Comparison of ENCODE assay signal across 27 cellular contexts in the genomic region with DNA sequence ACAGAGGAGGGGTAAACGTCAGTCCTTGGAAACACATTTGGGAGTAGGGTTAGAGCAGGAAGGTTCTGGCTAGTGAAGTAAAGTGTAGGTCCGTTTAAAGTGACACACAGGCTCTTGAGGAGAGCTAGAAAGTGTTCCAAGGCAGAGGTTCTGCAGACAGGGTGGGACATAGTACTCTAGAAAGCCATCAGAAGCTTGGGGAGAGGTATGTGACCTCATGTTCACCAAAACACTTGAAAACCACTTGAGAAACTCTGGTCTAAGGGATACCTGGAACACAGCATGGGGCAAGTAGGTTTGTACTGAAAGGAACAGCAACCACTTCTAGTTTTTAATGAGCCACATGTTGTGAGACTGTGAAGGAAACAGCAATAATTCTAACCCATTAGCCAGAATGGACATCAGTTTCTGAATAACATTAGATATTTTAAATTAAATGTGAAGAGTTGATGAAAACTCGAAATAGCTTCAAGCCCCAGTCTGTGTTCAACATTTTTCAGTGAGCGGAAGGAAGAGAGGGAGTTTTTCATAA. TPM values are rescaled to one million over a fixed set of nuclear protein-coding genes. Genes with fewer than 3 reads are reported as not detected.
DNase-seq lines count a peak whose midpoint lies in the region; ATAC-seq, FAIRE-seq and TF ChIP-seq lines count a peak whose summit lies in the region.
"Had no signal": no experiment of that assay in that cellular context is flagged by ENCODE, and none has a peak within 500 bp of the region (broad histone marks: within the 10 kb centered on the region; RNA-seq: fewer than 3 reads in every experiment).

No MANE protein-coding gene starts in this region.

- no peaks in the 10 kb centered on the region for H3K27me3 ChIP-seq in cardiac muscle cell
- no peaks in the 10 kb centered on the region for H3K27me3 ChIP-seq in right cardiac atrium (ENCODE audit: control insufficient read depth, insufficient read depth)
- no peaks in the 10 kb centered on the region for H3K27me3 ChIP-seq in SU-DHL-6 (ENCODE audit: low read length)
- no peaks in the 10 kb centered on the region for H3K27me3 ChIP-seq in right lobe of liver
- no peaks in the 10 kb centered on the region for H3K27me3 ChIP-seq in upper lobe of right lung
- H3K27me3 ChIP-seq in pancreas, result no peaks in the 10 kb centered on the region
- H3K27me3 ChIP-seq: dorsolateral prefrontal cortex had no signal

- TF ChIP-seq CTCF in cardiac muscle cell (IDR thresholded peaks at IDR 0.05; ENCODE audit: low read depth, low read length), result no peak
- no peak for TF ChIP-seq CTCF in SU-DHL-6 (IDR thresholded peaks at IDR 0.05; ENCODE audit: insufficient read depth, low read length, poor library complexity, severe bottlenecking)
- no peak for TF ChIP-seq CTCF in right lobe of liver (IDR thresholded peaks at IDR 0.05)
- no peak for TF ChIP-seq CTCF in upper lobe of right lung (IDR thresholded peaks at IDR 0.05)
- TF ChIP-seq CTCF in pancreas (IDR thresholded peaks at IDR 0.05), result no peak

- intact Hi-C loops in right cardiac atrium (cut with DNase I) (no loop called here), right lobe of liver (cut with DNase I) (no loop called here), upper lobe of right lung (cut with DNase I) (no loop called here), left cardiac atrium (cut with DNase I) (no loop called here), pancreas (cut with DNase I) (no loop called here)

- no peak overlapping the region for H2AFZ ChIP-seq in SU-DHL-6 (ENCODE audit: low read depth, low read length, severe bottlenecking)

- H3K9ac ChIP-seq in SU-DHL-6 (ENCODE audit: low read length), result peak overlapping the region; percentile 20; the same call in 1 of the 2 replicates

- no peaks in the 10 kb centered on the region for H3K9me2 ChIP-seq in SU-DHL-6 (replicated peaks; ENCODE audit: insufficient read depth, low read length)

- ATAC-seq in right cardiac atrium, result no peak
- peak in 1 of 4 donors; percentile 3 for ATAC-seq in right lobe of liver
- ATAC-seq in upper lobe of right lung, result peak; percentile 90
- ATAC-seq in left cardiac atrium, result no peak
- no peak for ATAC-seq in pancreas
- ATAC-seq in HG03565 (IDR thresholded peaks at IDR 0.05; ENCODE audit: unreplicated experiment), result no peak
- ATAC-seq: foreskin keratinocyte, natural killer cell had no signal

- no peaks in the 10 kb centered on the region for H3K36me3 ChIP-seq in cardiac muscle cell
- peaks cover 4% of the 10 kb centered on the region; the same call in 1 of the 2 replicates for H3K36me3 ChIP-seq in SU-DHL-6 (ENCODE audit: low read length)
- H3K36me3 ChIP-seq in right lobe of liver, result no peaks in the 10 kb centered on the region
- no peaks in the 10 kb centered on the region for H3K36me3 ChIP-seq in upper lobe of right lung
- H3K36me3 ChIP-seq in pancreas, result no peaks in the 10 kb centered on the region

- peaks cover 18% of the 10 kb centered on the region for H3F3A ChIP-seq in SU-DHL-6 (ENCODE audit: insufficient read depth)

- FAIRE-seq in pancreas (lab: Jason Lieb, UNC), result no peak
- FAIRE-seq: H54 had no signal

- H3K9me3 ChIP-seq in cardiac muscle cell (ENCODE audit: low read depth) (no peaks in the 10 kb centered on the region), right cardiac atrium (ENCODE audit: control insufficient read depth, low read length) (no peaks in the 10 kb centered on the region), SU-DHL-6 (ENCODE audit: insufficient read depth, low read length) (no peaks in the 10 kb centered on the region), right lobe of liver (no peaks in the 10 kb centered on the region), upper lobe of right lung (no peaks in the 10 kb centered on the region), pancreas (no peaks in the 10 kb centered on the region)

- H3K79me2 ChIP-seq in SU-DHL-6 (ENCODE audit: insufficient read depth, low read length), result peaks cover 22% of the 10 kb centered on the region; the same call in 1 of the 2 replicates

- no peak for TF ChIP-seq POLR2A in right lobe of liver (IDR thresholded peaks at IDR 0.05)

- H3K4me1 ChIP-seq in cardiac muscle cell (ENCODE audit: low read depth), result peaks cover 76% of the 10 kb centered on the region
- peaks cover 11% of the 10 kb centered on the region for H3K4me1 ChIP-seq in right cardiac atrium (ENCODE audit: control insufficient read depth, insufficient read depth, low read length)
- peaks cover 0 to 25% (median 16%) of the 10 kb centered on the region in 4 donors for H3K4me1 ChIP-seq in right lobe of liver
- H3K4me1 ChIP-seq in upper lobe of right lung, result peaks cover 6% of the 10 kb centered on the region
- peaks cover 0 to 13% (median 8%) of the 10 kb centered on the region in 3 donors for H3K4me1 ChIP-seq in pancreas
- H3K4me1 ChIP-seq: foreskin keratinocyte had no signal

- no peaks in the 10 kb centered on the region for H4K20me1 ChIP-seq in SU-DHL-6 (ENCODE audit: low read depth, low read length)

- 88% methylated on average over 4 of the region's 4 CpGs for WGBS in right cardiac atrium
- WGBS in right lobe of liver (ENCODE audit: insufficient coverage, low coverage, low lambda C conversion rate, missing lambda C conversion rate), result 19% methylated on average over 4 of the region's 4 CpGs
- 71 to 76% methylated on average over 4 of the region's 4 CpGs for WGBS in pancreas, 2 donors

- H3K4me3 ChIP-seq in cardiac muscle cell (no peak overlapping the region), right cardiac atrium (ENCODE audit: low read length) (no peak overlapping the region), SU-DHL-6 (ENCODE audit: insufficient read depth, low read length, poor library complexity, severe bottlenecking) (no peak overlapping the region), right lobe of liver (peak overlapping the region in 2 of 3 donors; percentile 8 to 30), upper lobe of right lung (no peak overlapping the region), pancreas (no peak overlapping the region)
- H3K4me3 ChIP-seq: dorsolateral prefrontal cortex, skin epidermis had no signal

- H3K27ac ChIP-seq in cardiac muscle cell (peak overlapping the region; percentile 50), right cardiac atrium (ENCODE audit: low read length) (no peak overlapping the region), SU-DHL-6 (ENCODE audit: low read depth, low read length) (peak overlapping the region; percentile 94), right lobe of liver (peak overlapping the region in 2 of 3 donors; percentile 60 to 78), upper lobe of right lung (no peak overlapping the region), pancreas (no peak overlapping the region)
- H3K27ac ChIP-seq: C4-2B, foreskin keratinocyte, RWPE1, skin epidermis had no signal

- DNase-seq in cardiac muscle cell (ENCODE audit: low read depth in 1 of 2, low spot score in 1 of 2), result no peak
- DNase-seq in right cardiac atrium, result no peak
- no peak for DNase-seq in right lobe of liver
- DNase-seq in upper lobe of right lung, result no peak
- no peak for DNase-seq in left cardiac atrium
- no peak for DNase-seq in pancreas
- DNase-seq: activated B cell treated with CpG ODN at 0.5 μM for 24 hours; activated CD4-positive, alpha-beta memory T cell treated with anti-CD3 and anti-CD28 coated beads, Interleukin-2, amount 10 ng/mL, durations not matched to agents 7 days and 5 days; activated naive CD4-positive, alpha-beta T cell; activated T-cell treated with anti-CD3 and anti-CD28 coated beads, Interleukin-2, amount 50 U/mL, for 24 hours; amniotic stem cell; caudate nucleus; dorsolateral prefrontal cortex; foreskin keratinocyte; GF-D8; hypothalamus; natural killer cell; NCI-H1092; NCI-H2227 treated with DMSO at 0.1 percent for 48 hours; posterior cingulate gyrus; stimulated activated naive CD4-positive, alpha-beta T cell treated with Interleukin-2 at 50 U/mL for 16 hours had no signal

- peak overlapping the region; percentile 32 for H3K4me2 ChIP-seq in SU-DHL-6 (ENCODE audit: low read depth, low read length, poor library complexity, severe bottlenecking)

RNA-seq across cellular contexts. Expression of gene SOBP, which starts 49.0 kb away (rescaled TPM):
- total RNA-seq in cardiac muscle cell (24.0 and 30.8 TPM in 2 replicates), right cardiac atrium (10 to 100 TPM; 17.5 to 20.6 (median 18.5) TPM), right lobe of liver (1 to 10 TPM; 1.3 to 3.5 (median 1.6) TPM), upper lobe of right lung (6.8 TPM), left cardiac atrium (10 to 100 TPM; 13.6 to 14.4 TPM), pancreas (1 to 10 TPM; 1.1 to 3.4 (median 2.0) TPM)
- polyA plus RNA-seq in cardiac muscle cell (27.5 and 34.9 TPM in 2 replicates), right cardiac atrium (10.4 TPM), pancreas (1 to 10 TPM; 1.7 to 3.5 TPM)
- total RNA-seq: foreskin keratinocyte had no signal
- polyA plus RNA-seq: foreskin keratinocyte had no signal

Comparison
In these comparisons a context has a peak if more than half of its experiments do, and no peak if none do; other contexts are left out.
1. H3K27ac ChIP-seq: peak in cardiac muscle cell (single experiment), SU-DHL-6 (single experiment) and right lobe of liver (2 of 3); none in right cardiac atrium (single experiment), upper lobe of right lung (single experiment) and pancreas (0 of 4).
2. H3K4me3 ChIP-seq: peak in right lobe of liver (2 of 3); none in cardiac muscle cell (single experiment), right cardiac atrium (single experiment), SU-DHL-6 (single experiment), upper lobe of right lung (single experiment) and pancreas (0 of 4).